In genomic region chr6:16338577-16339262, GRCh38 we compare ENCODE assay signal across 8 cellular contexts.
DNase-seq lines count a peak whose midpoint lies in the region; ATAC-seq and TF ChIP-seq lines count a peak whose summit lies in the region.

No MANE protein-coding gene starts in this region.

- H3K18ac ChIP-seq in IMR-90 (ENCODE audit: low read depth, low read length): peak overlapping the region; percentile 11; the same call in 1 of the 2 replicates

- H3K4me3 ChIP-seq in IMR-90 (ENCODE audit: insufficient read depth, low read depth, low read length) (no peak overlapping the region), body of pancreas (no peak overlapping the region), thoracic aorta (peak overlapping the region; percentile 23)

- H2BK15ac ChIP-seq in IMR-90 (ENCODE audit: low read depth, low read length): peak overlapping the region; percentile 59; the same call in 1 of the 3 replicates

- dilution Hi-C loops in IMR-90 (cut with HindIII; ENCODE audit: low sequenced_read_pairs, unreplicated experiment): no loop called here

- H4K8ac ChIP-seq in IMR-90 (ENCODE audit: low read depth in 2 of 2, low read length in 2 of 2): peak overlapping the region in 1 of 2 experiments; percentile 87; a peak in 2 of 4 replicates

- in situ Hi-C loops in IMR-90 (cut with MboI; ENCODE audit: low sequenced_read_pairs): loop anchor here (5.0 to 10.0 kb wide), 2 partner anchors 174 to 626 kb away; no protein-coding TSS in a partner anchor

- H3K14ac ChIP-seq in IMR-90 (replicated peaks; ENCODE audit: low read depth, low read length): no peak overlapping the region; the same call in 1 of the 2 replicates

- no peak overlapping the region for H3K9ac ChIP-seq in IMR-90 (ENCODE audit: low read depth, low read length)

- H3K9me1 ChIP-seq in IMR-90 (ENCODE audit: insufficient read depth, low read length): peaks cover 34% of the 10 kb centered on the region

- no peak overlapping the region; the same call in 1 of the 2 replicates for H3K56ac ChIP-seq in IMR-90 (ENCODE audit: extremely low read depth, insufficient read depth, low read length)

- peak overlapping the region; percentile 92 for H3K4ac ChIP-seq in IMR-90 (ENCODE audit: low read depth, low read length)

- H4K20me1 ChIP-seq in IMR-90 (ENCODE audit: insufficient read depth, low read length): no peaks in the 10 kb centered on the region; the same call in 1 of the 2 replicates

- no CpG with 5 or more reads among the region's 10 CpGs for WGBS in IMR-90 (ENCODE audit: extremely low coverage in 2 of 2, insufficient read length in 1 of 2), 2 experiments
- 67 to 69% methylated on average over 6 to 10 of the region's 10 CpGs for WGBS in body of pancreas, 2 donors

- peak; percentile 76 for TF ChIP-seq RAD21 in IMR-90 (IDR thresholded peaks at IDR 0.05; ENCODE audit: low read length)

- 0 out of 2 replicates have a peak overlapping the region, but pooled peaks have one; percentile 72 for H2AK5ac ChIP-seq in IMR-90 (ENCODE audit: low read depth, low read length)

- H3K4me2 ChIP-seq in IMR-90 (ENCODE audit: low read depth, low read length): peak overlapping the region; percentile 26; the same call in 1 of the 2 replicates

- H3K36me3 ChIP-seq in IMR-90 (ENCODE audit: control insufficient read depth, insufficient read depth, low read length) (no peaks in the 10 kb centered on the region), body of pancreas (replicated peaks in 1 of 2; ENCODE audit: insufficient read depth in 1 of 2, low read depth in 2 of 2) (no peaks in the 10 kb centered on the region), thoracic aorta (no peaks in the 10 kb centered on the region)

- CTCF ChIA-PET in IMR-90 (lab: Yijun Ruan, JAX): interaction anchor here (0.7 to 1.4 kb wide), 7 partner anchors 11 to 627 kb away, joined by 3 to 5 read pairs (median 3); no protein-coding TSS in a partner anchor

- no TSS peak for BruUV-seq in IMR-90 (replicated peaks; lab: Mats Ljungman, UMichigan)

- intact Hi-C loops in IMR-90 (cut with micrococcal nuclease) (loop anchor here (2.0 to 10.0 kb wide), 4 partner anchors 60 to 626 kb away; no protein-coding TSS in a partner anchor), body of pancreas (cut with DNase I) (loop anchor here (5.0 to 10.0 kb wide), 2 partner anchors 166 to 419 kb away; no protein-coding TSS in a partner anchor)

- H3K27ac ChIP-seq in IMR-90 (ENCODE audit: insufficient read depth, low read length): peak overlapping the region; percentile 49
- no peak overlapping the region for H3K27ac ChIP-seq in body of pancreas
- no peak overlapping the region for H3K27ac ChIP-seq in thoracic aorta

- H2BK120ac ChIP-seq in IMR-90 (ENCODE audit: low read depth, low read length): peak overlapping the region; percentile 95

- TF ChIP-seq CTCF in AG09319 (IDR thresholded peaks at IDR 0.05; ENCODE audit: low read depth, low read length) (peak; percentile 83), IMR-90 (conservative IDR thresholded peaks at IDR 0.05; ENCODE audit: low read depth, low read length) (peak; percentile 88), body of pancreas (IDR thresholded peaks at IDR 0.05) (no peak), thoracic aorta (IDR thresholded peaks at IDR 0.05) (peak; percentile 44)

- H4K91ac ChIP-seq in IMR-90 (ENCODE audit: insufficient read depth, low read depth, low read length): peak overlapping the region; percentile 62

- H3K23ac ChIP-seq in IMR-90 (ENCODE audit: low read depth, low read length): peak overlapping the region; percentile 73; the same call in 1 of the 2 replicates

- no peak overlapping the region; the same call in 1 of the 2 replicates for H4K5ac ChIP-seq in IMR-90 (ENCODE audit: low read depth, low read length)

- no peak for TF ChIP-seq POLR2A in IMR-90 (IDR thresholded peaks at IDR 0.05; ENCODE audit: low read depth, low read length)
- no peak for TF ChIP-seq POLR2A in body of pancreas (IDR thresholded peaks at IDR 0.05)

- peak overlapping the region; percentile 70 for H2BK5ac ChIP-seq in IMR-90 (ENCODE audit: low read depth, low read length, poor library complexity, severe bottlenecking)

- H3K27me3 ChIP-seq in IMR-90 (ENCODE audit: control insufficient read depth, insufficient read depth, low read length) (no peaks in the 10 kb centered on the region), body of pancreas (no peaks in the 10 kb centered on the region), thoracic aorta (replicated peaks; ENCODE audit: insufficient read depth) (no peaks in the 10 kb centered on the region)

- peak overlapping the region; percentile 91 for H2BK20ac ChIP-seq in IMR-90 (ENCODE audit: low read depth, low read length)

- no peaks in the 10 kb centered on the region for H3K9me3 ChIP-seq in IMR-90 (ENCODE audit: control insufficient read depth, insufficient read depth, low read length)
- no peaks in the 10 kb centered on the region for H3K9me3 ChIP-seq in body of pancreas
- no peaks in the 10 kb centered on the region for H3K9me3 ChIP-seq in thoracic aorta

- ATAC-seq in IMR-90 (ENCODE audit: low read depth) (peak; percentile 84), body of pancreas (peak; percentile 31), thoracic aorta (ENCODE audit: insufficient number of reproducible peaks, low FRiP score, low read depth) (peak; percentile 17), HG03439 (IDR thresholded peaks at IDR 0.05; ENCODE audit: unreplicated experiment) (no peak), GM21360 (IDR thresholded peaks at IDR 0.05; ENCODE audit: unreplicated experiment) (no peak), GM21381 (IDR thresholded peaks at IDR 0.05; ENCODE audit: unreplicated experiment) (no peak)

- H3K79me1 ChIP-seq in IMR-90 (ENCODE audit: low read depth in 1 of 2, low read length in 2 of 2): peaks cover 3 to 39% of the 10 kb centered on the region in 2 experiments; a peak in 2 of 4 replicates

- H2AK9ac ChIP-seq in IMR-90 (replicated peaks; ENCODE audit: low read depth, low read length, poor library complexity): no peak overlapping the region

- DNase-seq in AG09319 (ENCODE audit: extremely low read depth, low read depth) (peak; percentile 99), IMR-90 (peak; percentile 100), body of pancreas (peak; percentile 30 to 59 (median 52)), kidney glomerular epithelial cell (lab: John Stamatoyannopoulos, UW) (peak; percentile 92), thoracic aorta (ENCODE audit: low spot score) (peak; percentile 38)

- POLR2A ChIA-PET in IMR-90 (lab: Charles Lee; ENCODE audit: unreplicated experiment): interaction anchor here (0.6 kb wide), 1 partner anchor 386 kb away, joined by 3 read pairs; no protein-coding TSS in a partner anchor

- peak overlapping the region; percentile 45 for H2AFZ ChIP-seq in IMR-90 (replicated peaks; ENCODE audit: low read length, poor library complexity)

- peaks cover 21% of the 10 kb centered on the region for H3K4me1 ChIP-seq in IMR-90 (ENCODE audit: control insufficient read depth, insufficient read depth, low read length)
- peaks cover 5% of the 10 kb centered on the region for H3K4me1 ChIP-seq in body of pancreas
- peaks cover 22 to 34% of the 10 kb centered on the region in 2 donors for H3K4me1 ChIP-seq in thoracic aorta (ENCODE audit: control insufficient read depth in 1 of 2, low read depth in 2 of 2)

TF ChIP-seq in IMR-90, 13 proteins besides CTCF, POLR2A, EP300 and RAD21:
- TF ChIP-seq ELK1 (IDR thresholded peaks at IDR 0.05; ENCODE audit: borderline replicate concordance, low read depth, low read length) (no peak), MAZ (IDR thresholded peaks at IDR 0.05; ENCODE audit: borderline replicate concordance, low read depth, low read length) (no peak), BHLHE40 (IDR thresholded peaks at IDR 0.05; ENCODE audit: low read depth, low read length) (peak; percentile 97), RFX5 (IDR thresholded peaks at IDR 0.05; ENCODE audit: low read depth, low read length) (no peak), CHD1 (IDR thresholded peaks at IDR 0.05; ENCODE audit: low read depth, low read length) (peak; percentile 39; the same call in 1 of the 2 replicates), FOS (IDR thresholded peaks at IDR 0.05; ENCODE audit: low read depth, low read length) (peak; percentile 88), MAFK (IDR thresholded peaks at IDR 0.05; ENCODE audit: low read depth, low read length) (peak; percentile 48; the same call in 1 of the 2 replicates), SMC3 (IDR thresholded peaks at IDR 0.05; ENCODE audit: low read depth, low read length) (peak; percentile 79), NFE2L2 (IDR thresholded peaks at IDR 0.05; ENCODE audit: low read depth, low read length) (peak; percentile 30; the same call in 1 of the 2 replicates), MXI1 (IDR thresholded peaks at IDR 0.05; ENCODE audit: borderline replicate concordance, low read depth, low read length) (peak; percentile 93), RCOR1 (IDR thresholded peaks at IDR 0.05; ENCODE audit: insufficient replicate concordance, low read length) (peak; percentile 90), USF2 (IDR thresholded peaks at IDR 0.05; ENCODE audit: low read depth, low read length) (no peak), CEBPB (IDR thresholded peaks at IDR 0.05; ENCODE audit: low read depth, low read length) (peak; percentile 79)
TF ChIP-seq in IMR-90: peak in this region for 9.

Comparison
In these comparisons a context has a peak if more than half of its experiments do, and no peak if none do; other contexts are left out.
1. DNase-seq: peak in every context shown above with its lines; median percentile 100 in IMR-90; 99 in AG09319; 92 in kidney glomerular epithelial cell; 52 in body of pancreas; 38 in thoracic aorta.
2. CTCF ChIP-seq: peak in AG09319 (single experiment), IMR-90 (single experiment) and thoracic aorta (single experiment); none in body of pancreas (0 of 7).
3. ATAC-seq: peak in IMR-90 (single experiment), body of pancreas (single experiment) and thoracic aorta (single experiment); none in HG03439 (single experiment), GM21360 (single experiment) and GM21381 (single experiment).